8 cellular contexts compared by ENCODE assay signal in the genomic region with DNA sequence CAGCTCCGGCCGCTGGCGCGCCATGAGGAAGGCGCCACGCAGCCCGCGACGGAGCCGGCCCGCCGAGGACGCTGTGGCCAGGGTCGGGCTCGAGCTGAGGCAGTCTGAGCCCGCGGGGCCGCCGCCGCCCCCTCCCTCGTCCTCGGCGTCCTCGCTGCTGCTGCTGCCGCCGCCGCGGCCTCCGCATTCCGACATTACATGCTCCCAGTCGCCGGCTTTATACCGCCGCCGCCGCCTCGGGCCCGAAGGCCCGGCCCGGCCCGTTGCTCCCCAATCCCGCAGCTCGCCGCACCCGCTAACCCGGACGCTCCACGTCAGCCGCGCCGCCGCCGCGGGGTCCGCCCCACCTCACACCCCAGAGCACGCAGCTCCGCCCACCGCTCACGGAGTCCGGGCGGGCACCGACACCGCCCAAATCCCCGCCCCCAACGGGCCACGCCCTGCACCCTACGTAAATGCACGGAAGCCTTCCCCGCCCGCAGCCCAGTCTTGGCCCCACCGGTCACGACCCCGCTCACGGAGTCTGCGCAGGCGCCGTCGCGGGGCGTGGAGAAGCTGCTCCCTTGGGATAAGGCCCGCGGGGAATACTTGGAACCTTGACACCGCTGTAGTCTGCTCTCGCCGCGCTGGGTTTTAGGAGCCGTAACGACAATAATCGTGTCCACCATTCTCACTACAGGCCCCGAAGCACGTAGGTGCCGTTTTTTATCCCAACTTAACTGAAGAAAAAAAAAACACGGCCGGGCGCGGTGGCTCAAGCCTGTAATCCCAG. TPM values are rescaled to one million over a fixed set of nuclear protein-coding genes. Genes with fewer than 3 reads are reported as not detected.
DNase-seq lines count a peak whose midpoint lies in the region; ATAC-seq lines count a peak whose summit lies in the region.

A gene with protein sequence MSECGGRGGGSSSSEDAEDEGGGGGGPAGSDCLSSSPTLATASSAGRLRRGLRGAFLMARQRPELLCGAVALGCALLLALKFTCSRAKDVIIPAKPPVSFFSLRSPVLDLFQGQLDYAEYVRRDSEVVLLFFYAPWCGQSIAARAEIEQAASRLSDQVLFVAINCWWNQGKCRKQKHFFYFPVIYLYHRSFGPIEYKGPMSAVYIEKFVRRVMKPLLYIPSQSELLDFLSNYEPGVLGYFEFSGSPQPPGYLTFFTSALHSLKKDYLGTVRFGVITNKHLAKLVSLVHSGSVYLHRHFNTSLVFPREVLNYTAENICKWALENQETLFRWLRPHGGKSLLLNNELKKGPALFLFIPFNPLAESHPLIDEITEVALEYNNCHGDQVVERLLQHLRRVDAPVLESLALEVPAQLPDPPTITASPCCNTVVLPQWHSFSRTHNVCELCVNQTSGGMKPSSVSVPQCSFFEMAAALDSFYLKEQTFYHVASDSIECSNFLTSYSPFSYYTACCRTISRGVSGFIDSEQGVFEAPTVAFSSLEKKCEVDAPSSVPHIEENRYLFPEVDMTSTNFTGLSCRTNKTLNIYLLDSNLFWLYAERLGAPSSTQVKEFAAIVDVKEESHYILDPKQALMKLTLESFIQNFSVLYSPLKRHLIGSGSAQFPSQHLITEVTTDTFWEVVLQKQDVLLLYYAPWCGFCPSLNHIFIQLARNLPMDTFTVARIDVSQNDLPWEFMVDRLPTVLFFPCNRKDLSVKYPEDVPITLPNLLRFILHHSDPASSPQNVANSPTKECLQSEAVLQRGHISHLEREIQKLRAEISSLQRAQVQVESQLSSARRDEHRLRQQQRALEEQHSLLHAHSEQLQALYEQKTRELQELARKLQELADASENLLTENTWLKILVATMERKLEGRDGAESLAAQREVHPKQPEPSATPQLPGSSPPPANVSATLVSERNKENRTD (minus strand): TSS at position 322 of the 772 bp plus-strand sequence. CDS start 127 bp downstream, at position 195.

- H3K27me3 Mint-ChIP-seq in IgD-negative memory B cell = no peaks in the 10 kb centered on the region

- peak; percentile 87 for ATAC-seq in GM21529 (IDR thresholded peaks at IDR 0.05; ENCODE audit: unreplicated experiment)

- peak within 1 kb of the TSS; percentile 96 to 97 (median 97) for H3K27ac Mint-ChIP-seq in IgD-negative memory B cell

- peaks cover 1% of the 10 kb centered on the region for H3K36me3 Mint-ChIP-seq in IgD-negative memory B cell

- peaks cover 36 to 45% (median 44%) of the 10 kb centered on the region in 3 donors for H3K4me1 Mint-ChIP-seq in IgD-negative memory B cell

- peak within 1 kb of the TSS; percentile 84 for H3K27ac ChIP-seq in epithelial cell of prostate

- H3K4me3 Mint-ChIP-seq in IgD-negative memory B cell = peak within 1 kb of the TSS; percentile 91 to 97 (median 95)

- H3K9me3 Mint-ChIP-seq in IgD-negative memory B cell = no peaks in the 10 kb centered on the region

- DNase-seq in DMS 273 treated with DMSO at 0.1 percent for 48 hours (lab: John Stamatoyannopoulos, UW) (peak; percentile 87), OCI-M2 (lab: John Stamatoyannopoulos, UW; ENCODE audit: unreplicated experiment) (peak; percentile 37), activated T-cell treated with anti-CD3 and anti-CD28 coated beads for 48 hours (ENCODE audit: low read depth) (peak; percentile 100), epithelial cell of prostate (ENCODE audit: low read depth, low spot score) (peak; percentile 81), mucosa of gallbladder (ENCODE audit: low spot score) (peak; percentile 99)
- peak; percentile 98 to 99 for DNase-seq in stimulated activated CD8-positive, alpha-beta memory T cell treated with anti-CD3 and anti-CD28 coated beads, Interleukin-4, amount 100 ng/mL, for 4 hours (ENCODE audit: low read depth in 2 of 2, low spot score in 1 of 2)

RNA-seq across cellular contexts. Expression of the gene that starts here (rescaled TPM):
- 78.0 TPM for polyA plus RNA-seq in IgD-negative memory B cell
- 55.7 TPM for total RNA-seq in mucosa of gallbladder

Comparison
In these comparisons a context has a peak if more than half of its experiments do, and no peak if none do; other contexts are left out.
1. Peak in every context shown above with its lines: DNase-seq, ATAC-seq and H3K27ac ChIP-seq.
2. DNase-seq: peak in every context shown above with its lines; median percentile 100 in activated T-cell treated with anti-CD3 and anti-CD28 coated beads for 48 hours; 99 in mucosa of gallbladder; 98 in stimulated activated CD8-positive, alpha-beta memory T cell treated with anti-CD3 and anti-CD28 coated beads, Interleukin-4, amount 100 ng/mL, for 4 hours; 87 in DMS 273 treated with DMSO at 0.1 percent for 48 hours; 81 in epithelial cell of prostate; 37 in OCI-M2.